1 cellular context compared by ENCODE assay signal in the genomic region with DNA sequence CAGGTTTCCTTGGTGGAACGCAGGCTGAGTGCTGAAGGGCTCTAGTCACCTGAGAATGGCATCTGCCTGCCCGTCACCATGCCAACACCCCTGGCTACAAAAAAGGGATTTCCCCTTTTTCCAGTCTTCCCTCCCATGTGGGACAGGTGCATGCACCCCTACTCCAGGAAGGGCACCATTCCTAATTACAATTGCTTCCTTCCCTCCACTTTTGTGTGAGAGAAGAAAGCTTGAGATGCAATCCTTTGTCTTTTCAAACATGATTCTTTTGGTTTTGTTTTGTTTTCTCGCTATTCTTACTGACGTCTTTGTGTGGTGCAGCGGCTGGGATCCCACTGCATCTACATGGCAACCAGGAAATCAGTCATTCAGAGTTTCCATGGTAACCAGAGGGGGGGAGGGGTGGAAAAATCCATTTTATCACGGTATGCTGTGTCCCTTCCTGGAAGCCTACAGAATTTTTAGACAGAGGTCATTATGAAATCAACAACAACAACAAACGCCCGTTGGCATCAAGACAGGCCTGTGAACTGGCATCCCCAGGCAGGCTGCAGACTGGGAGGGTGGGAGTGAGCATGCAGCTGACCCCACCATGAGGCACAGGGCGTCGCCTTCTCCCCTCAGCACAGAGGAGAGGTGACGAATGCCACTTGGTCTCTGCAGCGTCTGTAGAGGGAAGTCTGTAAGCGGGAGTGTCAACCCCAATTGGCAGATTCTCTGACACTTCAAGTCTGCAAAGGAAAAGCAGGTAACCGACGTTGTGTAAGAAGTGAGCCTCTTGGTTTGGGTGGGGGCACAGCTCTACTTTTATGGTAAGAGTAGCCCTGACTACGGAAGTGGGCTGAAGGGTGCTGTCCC.
TF ChIP-seq lines count a peak whose summit lies in the region.

No MANE protein-coding gene starts in this region.

TF ChIP-seq in IMR-90, 13 proteins besides CTCF, POLR2A, EP300 and RAD21:
- TF ChIP-seq, protein P1, sequence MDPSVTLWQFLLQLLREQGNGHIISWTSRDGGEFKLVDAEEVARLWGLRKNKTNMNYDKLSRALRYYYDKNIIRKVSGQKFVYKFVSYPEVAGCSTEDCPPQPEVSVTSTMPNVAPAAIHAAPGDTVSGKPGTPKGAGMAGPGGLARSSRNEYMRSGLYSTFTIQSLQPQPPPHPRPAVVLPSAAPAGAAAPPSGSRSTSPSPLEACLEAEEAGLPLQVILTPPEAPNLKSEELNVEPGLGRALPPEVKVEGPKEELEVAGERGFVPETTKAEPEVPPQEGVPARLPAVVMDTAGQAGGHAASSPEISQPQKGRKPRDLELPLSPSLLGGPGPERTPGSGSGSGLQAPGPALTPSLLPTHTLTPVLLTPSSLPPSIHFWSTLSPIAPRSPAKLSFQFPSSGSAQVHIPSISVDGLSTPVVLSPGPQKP (IDR thresholded peaks at IDR 0.05; ENCODE audit: borderline replicate concordance, low read depth, low read length), result no peak
- TF ChIP-seq RFX5 (IDR thresholded peaks at IDR 0.05; ENCODE audit: low read depth, low read length) (no peak), MAFK (IDR thresholded peaks at IDR 0.05; ENCODE audit: low read depth, low read length) (no peak), FOS (IDR thresholded peaks at IDR 0.05; ENCODE audit: low read depth, low read length) (no peak)
TF ChIP-seq in IMR-90: peak in this region for 0.
